In the genomic region with DNA sequence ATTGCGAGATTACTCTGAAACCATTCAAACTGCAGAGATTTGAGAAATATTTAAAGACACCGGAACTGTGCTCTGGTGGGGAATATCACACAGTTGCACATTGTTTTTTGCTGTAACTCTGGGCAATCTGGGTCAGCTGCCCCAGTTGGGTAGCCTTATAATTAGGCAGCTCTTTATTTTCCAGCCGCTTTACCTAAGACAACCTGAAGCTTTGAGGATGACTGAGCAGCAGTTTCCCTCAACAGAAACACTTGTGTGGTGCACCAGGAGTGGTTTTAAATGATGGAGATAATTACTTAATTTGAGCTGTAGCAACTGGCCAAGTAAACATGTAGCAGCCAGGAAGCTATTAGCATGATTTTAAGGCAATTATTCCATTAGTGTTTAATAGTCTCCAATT, we compare ENCODE assay signal across 20 cellular contexts. TPM values are rescaled to one million over a fixed set of nuclear protein-coding genes. Genes with fewer than 3 reads are reported as not detected.
DNase-seq lines count a peak whose midpoint lies in the region; ATAC-seq and TF ChIP-seq lines count a peak whose summit lies in the region.
"Had no signal": no experiment of that assay in that cellular context is flagged by ENCODE, and none has a peak within 500 bp of the region (broad histone marks: within the 10 kb centered on the region; RNA-seq: fewer than 3 reads in every experiment).

No MANE protein-coding gene starts in this region.

- H3K27me3 ChIP-seq in SK-N-SH (ENCODE audit: insufficient read depth) (0 out of 2 replicates have a peak, but pooled peaks cover 9% of the 10 kb centered on the region), endodermal cell (ENCODE audit: control insufficient read depth, insufficient read depth, low read length, poor library complexity, severe bottlenecking) (no peaks in the 10 kb centered on the region)
- H3K27me3 ChIP-seq: BE2C had no signal

- H4K20me1 ChIP-seq in SK-N-SH (ENCODE audit: insufficient read depth) = no peaks in the 10 kb centered on the region

- no peaks in the 10 kb centered on the region for H3K79me2 ChIP-seq in SK-N-SH (ENCODE audit: insufficient read depth)

- H3K36me3 ChIP-seq in SK-N-SH (replicated peaks in 1 of 2; ENCODE audit: control insufficient read depth in 1 of 2, insufficient read depth in 2 of 2, low read length in 1 of 2) = no peaks in the 10 kb centered on the region
- H3K36me3 ChIP-seq in endodermal cell (ENCODE audit: control insufficient read depth, insufficient read depth, low read length) = no peaks in the 10 kb centered on the region
- H3K36me3 ChIP-seq: BE2C, HAP-1 had no signal

- POLR2A ChIA-PET in SK-N-SH (lab: Yijun Ruan, JAX) = interaction anchor here (1.1 kb wide), 1 partner anchor 603 kb away, joined by 3 read pairs; no protein-coding TSS in a partner anchor

- CTCF ChIA-PET in SK-N-SH (lab: Yijun Ruan, JAX) = interaction anchor here (1.1 to 6.4 kb wide), 5 partner anchors 16 to 603 kb away, joined by 3 to 38 read pairs (median 5); no protein-coding TSS in a partner anchor

- no peaks in the 10 kb centered on the region for H3K9me3 ChIP-seq in SK-N-SH
- no peaks in the 10 kb centered on the region for H3K9me3 ChIP-seq in endodermal cell (ENCODE audit: control insufficient read depth, low read length)
- H3K9me3 ChIP-seq: BE2C, Caco-2, HAP-1 had no signal

- peaks cover 33% of the 10 kb centered on the region for H3K27me3 Mint-ChIP-seq in endodermal cell (ENCODE audit: insufficient read depth)

- TF ChIP-seq EP300 in SK-N-SH (IDR thresholded peaks at IDR 0.05; ENCODE audit: borderline replicate concordance in 1 of 2, low read depth in 1 of 2, low read length in 1 of 2) = no peak

- no peak overlapping the region for H2AFZ ChIP-seq in SK-N-SH (ENCODE audit: low read depth)

- H3K9ac ChIP-seq in SK-N-SH = no peak overlapping the region
- no peak overlapping the region for H3K9ac ChIP-seq in endodermal cell (ENCODE audit: extremely low read depth, low read length, poor library complexity, severe bottlenecking)

- no peaks in the 10 kb centered on the region for H3K9me2 ChIP-seq in SK-N-SH

- peaks cover 48% of the 10 kb centered on the region for H3K4me1 Mint-ChIP-seq in endodermal cell

- WGBS in SK-N-SH (ENCODE audit: low lambda C conversion rate) = 93% methylated on average over 3 of the region's 3 CpGs
- 79 to 92% methylated on average over 3 of the region's 3 CpGs for WGBS in endodermal cell (ENCODE audit: insufficient coverage in 1 of 2, insufficient read length in 1 of 2), 2 experiments

- peaks cover 10 to 21% of the 10 kb centered on the region in 2 experiments; a peak in 3 of 4 replicates for H3K4me1 ChIP-seq in SK-N-SH (ENCODE audit: control insufficient read depth in 1 of 2, insufficient read depth in 2 of 2, low read depth in 1 of 2, low read length in 1 of 2)
- no peaks in the 10 kb centered on the region for H3K4me1 ChIP-seq in endodermal cell (ENCODE audit: control insufficient read depth, insufficient read depth, low read length)
- H3K4me1 ChIP-seq: HAP-1 had no signal

- TF ChIP-seq CTCF in SK-N-SH (IDR thresholded peaks at IDR 0.05) (no peak), endodermal cell (conservative IDR thresholded peaks at IDR 0.05) (no peak)

- peak overlapping the region in 1 of 2 experiments; percentile 9; a peak in 1 of 4 replicates for H3K4me3 ChIP-seq in SK-N-SH (ENCODE audit: low read depth in 2 of 2, low read length in 1 of 2)
- peak overlapping the region; percentile 84 for H3K4me3 ChIP-seq in endodermal cell (ENCODE audit: low read length)
- H3K4me3 ChIP-seq: HAP-1 had no signal

- H3K27ac ChIP-seq in SK-N-SH (ENCODE audit: low read depth in 2 of 2, low read length in 1 of 2) (peak overlapping the region in 1 of 2 experiments; percentile 93; a peak in 2 of 4 replicates), endodermal cell (ENCODE audit: low read depth, low read length) (no peak overlapping the region)

- H3K4me3 Mint-ChIP-seq in endodermal cell = peak overlapping the region; percentile 90
- H3K4me3 Mint-ChIP-seq: CD4-positive, CD25-positive, alpha-beta regulatory T cell had no signal

- peaks cover 31% of the 10 kb centered on the region for H3K36me3 Mint-ChIP-seq in endodermal cell (ENCODE audit: low read depth)
- H3K36me3 Mint-ChIP-seq: CD4-positive, CD25-positive, alpha-beta regulatory T cell had no signal

- no peak overlapping the region for H3K4me2 ChIP-seq in SK-N-SH

- ATAC-seq in SK-N-SH treated with all-trans-retinoic acid at 6 μM for 48 hours (no peak), GM21576 (IDR thresholded peaks at IDR 0.05; ENCODE audit: unreplicated experiment) (no peak), GM19351 (IDR thresholded peaks at IDR 0.05; ENCODE audit: unreplicated experiment) (no peak)

- no peak overlapping the region for H3K27ac Mint-ChIP-seq in endodermal cell
- H3K27ac Mint-ChIP-seq: CD4-positive, CD25-positive, alpha-beta regulatory T cell had no signal

- TF ChIP-seq RAD21 in SK-N-SH (IDR thresholded peaks at IDR 0.05; ENCODE audit: low read length) = no peak

- H3K9me3 Mint-ChIP-seq in endodermal cell = no peaks in the 10 kb centered on the region

- DNase-seq in SK-N-SH (no peak), NCI-H1105 treated with DMSO at 0.1 percent for 48 hours (lab: John Stamatoyannopoulos, UW) (peak; percentile 90), NCI-H748 (lab: John Stamatoyannopoulos, UW; ENCODE audit: unreplicated experiment) (peak; percentile 98), endodermal cell (no peak)
- DNase-seq in activated naive CD4-positive, alpha-beta T cell (lab: John Stamatoyannopoulos, UW) = no peak
- DNase-seq: BE2C; Caco-2; CD4-positive, CD25-positive, alpha-beta regulatory T cell; GDM1; KG1; NCI-H1694; NCI-H2227 treated with DMSO at 0.1 percent for 48 hours; NCI-H524 treated with DMSO at 0.1 percent for 48 hours; NK-92 treated with Interleukin-12 subunit alpha and Interleukin-12 subunit beta, amount 100 ng/mL, for 24 hours; SHP77 had no signal

- no peaks in the 10 kb centered on the region for H3F3A ChIP-seq in SK-N-SH (replicated peaks; ENCODE audit: insufficient read depth)

TF ChIP-seq in SK-N-SH, 30 proteins besides CTCF, POLR2A, EP300 and RAD21:
- TF ChIP-seq POLR2AphosphoS5 (IDR thresholded peaks at IDR 0.05; ENCODE audit: low read depth, low read length) (no peak), JUND (IDR thresholded peaks at IDR 0.05) (no peak), MXI1 (IDR thresholded peaks at IDR 0.05; ENCODE audit: low read depth, low read length) (0 out of 2 replicates have a peak, but pooled peaks have one; percentile 27)
- TF ChIP-seq, protein P1, sequence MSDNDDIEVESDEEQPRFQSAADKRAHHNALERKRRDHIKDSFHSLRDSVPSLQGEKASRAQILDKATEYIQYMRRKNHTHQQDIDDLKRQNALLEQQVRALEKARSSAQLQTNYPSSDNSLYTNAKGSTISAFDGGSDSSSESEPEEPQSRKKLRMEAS (IDR thresholded peaks at IDR 0.05; ENCODE audit: low read depth) = no peak
- TF ChIP-seq, protein P2, sequence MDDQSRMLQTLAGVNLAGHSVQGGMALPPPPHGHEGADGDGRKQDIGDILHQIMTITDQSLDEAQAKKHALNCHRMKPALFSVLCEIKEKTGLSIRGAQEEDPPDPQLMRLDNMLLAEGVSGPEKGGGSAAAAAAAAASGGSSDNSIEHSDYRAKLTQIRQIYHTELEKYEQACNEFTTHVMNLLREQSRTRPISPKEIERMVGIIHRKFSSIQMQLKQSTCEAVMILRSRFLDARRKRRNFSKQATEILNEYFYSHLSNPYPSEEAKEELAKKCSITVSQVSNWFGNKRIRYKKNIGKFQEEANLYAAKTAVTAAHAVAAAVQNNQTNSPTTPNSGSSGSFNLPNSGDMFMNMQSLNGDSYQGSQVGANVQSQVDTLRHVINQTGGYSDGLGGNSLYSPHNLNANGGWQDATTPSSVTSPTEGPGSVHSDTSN (IDR thresholded peaks at IDR 0.05) = no peak

TF ChIP-seq in SK-N-SH treated with all-trans-retinoic acid at 6 μM for 48 hours, 23 proteins besides CTCF, POLR2A, EP300 and RAD21:
- no peak for TF ChIP-seq ZFP3 (CRISPR knock-in tag; IDR thresholded peaks at IDR 0.05)
- TF ChIP-seq ARNTL (CRISPR knock-in tag; IDR thresholded peaks at IDR 0.05; ENCODE audit: borderline replicate concordance, low read depth) = no peak
- no peak for TF ChIP-seq RARB (CRISPR knock-in tag; IDR thresholded peaks at IDR 0.05)
- TF ChIP-seq OSR1 (CRISPR knock-in tag; IDR thresholded peaks at IDR 0.05) = no peak
- no peak for TF ChIP-seq ESRRG (CRISPR knock-in tag; IDR thresholded peaks at IDR 0.05)
- TF ChIP-seq PPARA (CRISPR knock-in tag; IDR thresholded peaks at IDR 0.05; ENCODE audit: borderline replicate concordance) = no peak
TF ChIP-seq in SK-N-SH treated with all-trans-retinoic acid at 6 μM for 48 hours: peak in this region for 0.

RNA-seq across cellular contexts. Expression of a gene that starts 2.9 kb away (rescaled TPM):
- polyA plus RNA-seq in SK-N-SH (2012; rRNA removed) = 0.15 and 0.34 TPM in 2 replicates
- polyA plus RNA-seq in SK-N-SH (2012; cell fraction: cytosol; rRNA removed) = 0.58 and 0.88 TPM in 2 replicates
- polyA plus RNA-seq in SK-N-SH (2012; cell fraction: nucleus; rRNA removed) = 0.19 and 0.35 TPM in 2 replicates
- total RNA-seq in endodermal cell = 10 to 100 TPM; 41.8 to 43.3 TPM
- polyA plus RNA-seq in endodermal cell (2013, experiment 1 of 2) = 1.9 TPM
- polyA plus RNA-seq in endodermal cell (2013, experiment 2 of 2) = 2.0 TPM
- total RNA-seq: CD4-positive, CD25-positive, alpha-beta regulatory T cell; HT-29 had no signal
- polyA plus RNA-seq: CD4-positive, CD25-positive, alpha-beta regulatory T cell had no signal

Comparison
In these comparisons a context has a peak if more than half of its experiments do, and no peak if none do; other contexts are left out.
1. DNase-seq: peak in NCI-H1105 treated with DMSO at 0.1 percent for 48 hours (single experiment) and NCI-H748 (single experiment); none in SK-N-SH (single experiment), endodermal cell (single experiment) and activated naive CD4-positive, alpha-beta T cell (0 of 4).